In the genomic region with DNA sequence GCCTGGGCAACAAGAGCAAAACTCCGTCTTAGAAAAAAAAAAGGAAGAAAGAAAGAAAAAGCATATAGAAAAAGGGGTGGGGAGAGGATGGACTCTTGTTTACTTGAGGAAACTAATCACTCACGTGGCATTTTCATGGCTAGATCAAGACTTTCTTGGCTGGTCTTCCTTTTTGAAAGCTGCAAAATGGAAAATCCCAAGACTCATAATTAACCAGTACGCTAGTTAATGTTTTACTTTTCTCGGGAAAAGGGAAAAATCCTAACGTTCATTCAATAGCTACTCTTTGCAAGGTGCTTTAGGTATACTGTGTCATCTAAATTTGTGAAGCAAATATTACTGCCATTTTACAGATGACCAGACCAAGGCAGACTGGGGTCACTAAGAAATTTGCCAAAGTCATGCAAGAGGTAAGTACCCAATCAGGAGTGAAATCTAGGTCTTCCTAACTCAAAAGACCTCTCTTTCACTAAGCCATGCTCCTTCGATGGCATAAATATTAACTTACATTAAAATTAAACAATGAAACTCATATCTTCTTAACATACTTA, we compare ENCODE assay signal across 28 cellular contexts. TPM values are rescaled to one million over a fixed set of nuclear protein-coding genes. Genes with fewer than 3 reads are reported as not detected.
DNase-seq lines count a peak whose midpoint lies in the region; ATAC-seq, FAIRE-seq and TF ChIP-seq lines count a peak whose summit lies in the region.
"Had no signal": no experiment of that assay in that cellular context is flagged by ENCODE, and none has a peak within 500 bp of the region (broad histone marks: within the 10 kb centered on the region; RNA-seq: fewer than 3 reads in every experiment).

No MANE protein-coding gene starts in this region.

- no peaks in the 10 kb centered on the region for H3K27me3 ChIP-seq in mesenchymal stem cell (ENCODE audit: control insufficient read depth in 1 of 2, insufficient read depth in 1 of 2, low read length in 2 of 2)
- no peaks in the 10 kb centered on the region for H3K27me3 ChIP-seq in foreskin keratinocyte

- no peaks in the 10 kb centered on the region for H3K9me3 ChIP-seq in A549
- no peaks in the 10 kb centered on the region for H3K9me3 ChIP-seq in mesenchymal stem cell (ENCODE audit: control insufficient read depth, low read length)

- ATAC-seq in A549 (no peak; a peak in 1 of 6 replicates), foreskin keratinocyte (no peak), HG02840 (IDR thresholded peaks at IDR 0.05; ENCODE audit: low FRiP score, unreplicated experiment) (no peak), GM18873 (IDR thresholded peaks at IDR 0.05; ENCODE audit: low FRiP score, unreplicated experiment) (no peak)

- peaks cover 0 to 70% of the 10 kb centered on the region in 2 experiments for H3K36me3 ChIP-seq in mesenchymal stem cell (ENCODE audit: control insufficient read depth in 1 of 2, insufficient read depth in 2 of 2, low read depth in 1 of 2, low read length in 2 of 2)

- H2BK12ac ChIP-seq in mesenchymal stem cell (ENCODE audit: low read length in 2 of 2) = no peak overlapping the region

- no peak overlapping the region for H2AK5ac ChIP-seq in mesenchymal stem cell (ENCODE audit: low read length, severe bottlenecking)

- no peak overlapping the region for H3K9ac ChIP-seq in mesenchymal stem cell (ENCODE audit: low read length)

- TF ChIP-seq RAD21 in A549 (conservative IDR thresholded peaks at IDR 0.05 in 1 of 2, IDR thresholded peaks at IDR 0.05 in 1 of 2) = no peak

- TF ChIP-seq CTCF in A549 (IDR thresholded peaks at IDR 0.05) (no peak), epithelial cell of proximal tubule (conservative IDR thresholded peaks at IDR 0.05; ENCODE audit: low read depth, low read length) (no peak), foreskin keratinocyte (conservative IDR thresholded peaks at IDR 0.05) (no peak)

- DNase-seq in A549 (ENCODE audit: low read depth in 1 of 2, low spot score in 1 of 2) (peak in 1 of 2 experiments; percentile 42), RCC 7860 (ENCODE audit: low spot score) (peak; percentile 59), epithelial cell of proximal tubule (ENCODE audit: low read depth) (peak; percentile 81), mesenchymal stem cell (no peak), foreskin keratinocyte (no peak), NCI-H82 (lab: John Stamatoyannopoulos, UW) (no peak)
- DNase-seq: AML-193; CD8-positive, alpha-beta memory T cell; DND-41; GOT3; HCEC 1CT; Karpas-422; NCI-H1417; NCI-H1694 treated with DMSO at 0.1 percent for 48 hours; NCI-H2081 treated with DMSO at 0.1 percent for 48 hours; NCI-H2171 treated with DMSO at 0.1 percent for 48 hours; NCI-H526; SHP77; SW 1271 had no signal

- FAIRE-seq in A549 (lab: Jason Lieb, UNC) (no peak), RCC 7860 (lab: Jason Lieb, UNC) (peak; percentile 86)
- FAIRE-seq: D721Med, GM18507, GM19239, HTR-8/SVneo had no signal

- no peak for TF ChIP-seq EP300 in A549 (IDR thresholded peaks at IDR 0.05)

- TF ChIP-seq POLR2A in A549 (IDR thresholded peaks at IDR 0.05; ENCODE audit: low read length) = no peak

- H3K23ac ChIP-seq in mesenchymal stem cell (ENCODE audit: low read length in 2 of 2) = no peak overlapping the region

- no peak overlapping the region for H3K4ac ChIP-seq in mesenchymal stem cell (ENCODE audit: low read depth in 1 of 2, low read length in 2 of 2)

- peaks cover 6% of the 10 kb centered on the region for H3K79me1 ChIP-seq in mesenchymal stem cell (replicated peaks; ENCODE audit: low read length, poor library complexity, severe bottlenecking)

- H2AFZ ChIP-seq in mesenchymal stem cell (ENCODE audit: low read depth, low read length) = no peak overlapping the region

- peak overlapping the region; percentile 38 to 42 for H3K27ac ChIP-seq in A549
- peak overlapping the region; percentile 18 for H3K27ac ChIP-seq in mesenchymal stem cell (ENCODE audit: low read length, poor library complexity, severe bottlenecking)
- H3K27ac ChIP-seq in foreskin keratinocyte = no peak overlapping the region
- H3K27ac ChIP-seq: 22Rv1, C4-2B, SK-N-MC had no signal

- no peak overlapping the region for H4K8ac ChIP-seq in mesenchymal stem cell (ENCODE audit: low read length)

- H3K18ac ChIP-seq in mesenchymal stem cell (ENCODE audit: low read depth in 1 of 2, low read length in 2 of 2) = no peak overlapping the region

- 0 out of 3 replicates have a peak overlapping the region, but pooled peaks have one; percentile 13 for H3K4me3 ChIP-seq in A549
- peak overlapping the region; percentile 16 for H3K4me3 ChIP-seq in epithelial cell of proximal tubule (ENCODE audit: low read depth, low read length)
- no peak overlapping the region for H3K4me3 ChIP-seq in mesenchymal stem cell (ENCODE audit: insufficient read depth in 1 of 2, low read depth in 1 of 2, low read length in 2 of 2)
- H3K4me3 ChIP-seq: SK-N-MC had no signal

- H2BK5ac ChIP-seq in mesenchymal stem cell (ENCODE audit: low read depth, low read length, poor library complexity, severe bottlenecking) = no peak overlapping the region

- CTCF ChIA-PET in A549 (lab: Yijun Ruan, JAX) = interaction anchor here (0.9 kb wide), 1 partner anchor 62 kb away, joined by 3 read pairs; no protein-coding TSS in a partner anchor

- H2BK120ac ChIP-seq in mesenchymal stem cell (ENCODE audit: low read depth, low read length) = no peak overlapping the region

- no peak overlapping the region for H2BK15ac ChIP-seq in mesenchymal stem cell (ENCODE audit: low read depth, poor library complexity, severe bottlenecking)

- POLR2A ChIA-PET in A549 (lab: Yijun Ruan, JAX) = no interaction called here

- H3K4me1 ChIP-seq in A549 (peaks cover 23% of the 10 kb centered on the region), mesenchymal stem cell (ENCODE audit: control insufficient read depth, insufficient read depth, low read depth, low read length) (no peaks in the 10 kb centered on the region), foreskin keratinocyte (no peaks in the 10 kb centered on the region)

- no peak overlapping the region for H3K14ac ChIP-seq in mesenchymal stem cell (ENCODE audit: low read length in 2 of 2)

- no peak overlapping the region for H4K91ac ChIP-seq in mesenchymal stem cell (ENCODE audit: low read length)

- H3K4me2 ChIP-seq in A549 (peak overlapping the region; percentile 82), mesenchymal stem cell (ENCODE audit: low read length, poor library complexity, severe bottlenecking) (no peak overlapping the region)

- WGBS in A549 (ENCODE audit: missing lambda C conversion rate) = 19% methylated on average over 6 of the region's 6 CpGs
- 79% methylated on average over 5 of the region's 6 CpGs for WGBS in mesenchymal stem cell

TF ChIP-seq in A549, 52 proteins besides CTCF, POLR2A, EP300 and RAD21 (continues in another document):
- no peak for TF ChIP-seq FOSL2 (IDR thresholded peaks at IDR 0.05)
- TF ChIP-seq FOSL2 (CRISPR knock-in tag; IDR thresholded peaks at IDR 0.05) = no peak
- no peak for TF ChIP-seq ATOH8 (CRISPR knock-in tag; IDR thresholded peaks at IDR 0.05; ENCODE audit: low read depth)
- no peak for TF ChIP-seq EHMT2 (IDR thresholded peaks at IDR 0.05; ENCODE audit: low read depth)
- no peak for TF ChIP-seq ZNF302 (CRISPR knock-in tag; IDR thresholded peaks at IDR 0.05)
- TF ChIP-seq CEBPB (IDR thresholded peaks at IDR 0.05) = no peak
- no peak for TF ChIP-seq HES2 (IDR thresholded peaks at IDR 0.05)
- no peak for TF ChIP-seq RFX5 (IDR thresholded peaks at IDR 0.05)
- no peak for TF ChIP-seq CHD4 (IDR thresholded peaks at IDR 0.05; ENCODE audit: borderline replicate concordance)
- TF ChIP-seq CBX8 (IDR thresholded peaks at IDR 0.05) = no peak

RNA-seq across cellular contexts. Expression of gene NAPEPLD, which starts 24.4 kb away (rescaled TPM):
- polyA plus RNA-seq in A549 (2011; rRNA removed) (12.0 and 12.1 TPM in 2 replicates), A549 (2017; fragmentation: RNase III; extraction: RNeasy Plus Mini Kit Qiagen cat#74134 plus additional on column Dnase treatment) (8.2 to 10.1 TPM (median 8.2 TPM) in 3 replicates), foreskin keratinocyte (1.2 and 1.9 TPM in 2 replicates)
- polyA plus RNA-seq in A549 (2012; cell fraction: cytosol; rRNA removed) = 1.7 and 1.8 TPM in 2 replicates
- 1.4 and 2.1 TPM in 2 replicates for polyA plus RNA-seq in A549 (2012; cell fraction: nucleus; rRNA removed)
- 7.3 and 9.8 TPM in 2 replicates for polyA minus RNA-seq in A549 (2011; rRNA and poly(A)+ RNA removed)
- total RNA-seq in epithelial cell of proximal tubule (4.6 and 5.8 TPM in 2 replicates), foreskin keratinocyte (4.7 and 5.4 TPM in 2 replicates)
- 4.7 TPM for polyA plus RNA-seq in mesenchymal stem cell (2013, experiment 1 of 2)
- polyA plus RNA-seq in mesenchymal stem cell (2013, experiment 2 of 2) = 4.9 TPM

RNA-seq across cellular contexts. Expression of gene ARMC10, which starts 49.6 kb away (rescaled TPM):
- polyA plus RNA-seq in A549 (2011; rRNA removed) (61.9 and 63.2 TPM in 2 replicates), A549 (2017; fragmentation: RNase III; extraction: RNeasy Plus Mini Kit Qiagen cat#74134 plus additional on column Dnase treatment) (35.2 to 39.8 TPM (median 36.6 TPM) in 3 replicates), foreskin keratinocyte (27.0 and 37.1 TPM in 2 replicates)
- 15.7 and 16.7 TPM in 2 replicates for polyA plus RNA-seq in A549 (2012; cell fraction: cytosol; rRNA removed)
- 5.9 and 7.8 TPM in 2 replicates for polyA plus RNA-seq in A549 (2012; cell fraction: nucleus; rRNA removed)
- polyA minus RNA-seq in A549 (2011; rRNA and poly(A)+ RNA removed) = 14.2 and 17.5 TPM in 2 replicates
- total RNA-seq in epithelial cell of proximal tubule (56.7 and 57.6 TPM in 2 replicates), foreskin keratinocyte (33.9 and 38.2 TPM in 2 replicates)
- 21.1 TPM for polyA plus RNA-seq in mesenchymal stem cell (2013, experiment 1 of 2)
- 20.4 TPM for polyA plus RNA-seq in mesenchymal stem cell (2013, experiment 2 of 2)

RNA-seq across cellular contexts. Expression of gene FBXL13, which starts 49.9 kb away (rescaled TPM):
- polyA plus RNA-seq in A549 (2011; rRNA removed) (0.70 and 0.78 TPM in 2 replicates), A549 (2017; fragmentation: RNase III; extraction: RNeasy Plus Mini Kit Qiagen cat#74134 plus additional on column Dnase treatment) (0.45 to 0.62 TPM (median 0.49 TPM) in 3 replicates), foreskin keratinocyte (0.30 TPM in 1 of 2 replicates, not detected in the other)
- polyA plus RNA-seq in A549 (2012; cell fraction: cytosol; rRNA removed) = 0.06 and 0.09 TPM in 2 replicates
- polyA plus RNA-seq in A549 (2012; cell fraction: nucleus; rRNA removed) = 0.06 and 0.20 TPM in 2 replicates
- 1.3 and 1.6 TPM in 2 replicates for polyA minus RNA-seq in A549 (2011; rRNA and poly(A)+ RNA removed)
- total RNA-seq in epithelial cell of proximal tubule (0.51 and 1.6 TPM in 2 replicates), foreskin keratinocyte (0.17 and 0.35 TPM in 2 replicates)
- 2.7 TPM for polyA plus RNA-seq in mesenchymal stem cell (2013, experiment 1 of 2)
- polyA plus RNA-seq in mesenchymal stem cell (2013, experiment 2 of 2) = 2.1 TPM

Comparison
In these comparisons a context has a peak if more than half of its experiments do, and no peak if none do; other contexts are left out.
1. DNase-seq: peak in RCC 7860 (single experiment) and epithelial cell of proximal tubule (single experiment); none in mesenchymal stem cell (single experiment), foreskin keratinocyte (0 of 2) and NCI-H82 (single experiment).
2. H3K4me3 ChIP-seq: peak in A549 (single experiment) and epithelial cell of proximal tubule (single experiment); none in mesenchymal stem cell (0 of 2).